8 cellular contexts compared by ENCODE assay signal in the genomic region with DNA sequence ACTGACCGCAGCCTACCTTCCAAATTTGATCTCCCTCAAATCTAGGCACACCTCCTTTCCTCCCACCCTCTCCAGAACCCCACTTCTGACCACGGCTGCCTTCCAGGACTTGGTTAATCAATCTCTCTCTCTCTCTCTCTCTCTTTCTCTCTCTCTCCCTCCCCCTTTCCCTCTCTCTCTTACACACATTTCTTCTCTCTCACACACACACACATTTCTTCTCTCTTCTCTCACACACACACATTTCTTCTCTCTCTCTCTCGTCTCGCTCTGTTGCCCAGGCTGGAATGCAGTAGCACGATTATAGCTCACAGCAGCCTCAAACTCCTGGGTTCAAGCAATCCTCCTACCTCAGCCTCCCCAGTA. TPM values are rescaled to one million over a fixed set of nuclear protein-coding genes. Genes with fewer than 3 reads are reported as not detected.
A peak's percentile ranks its signal among the peaks of the same experiment; 100 is the strongest.
DNase-seq lines count a peak whose midpoint lies in the region; ATAC-seq, FAIRE-seq and TF ChIP-seq lines count a peak whose summit lies in the region.

No MANE protein-coding gene starts in this region.

- H3K9ac ChIP-seq in OCI-LY3 (ENCODE audit: low read length) (peak overlapping the region; percentile 92), rectal smooth muscle tissue (ENCODE audit: low read length) (peak overlapping the region; percentile 94)

- ATAC-seq in GM19395 (IDR thresholded peaks at IDR 0.05; ENCODE audit: unreplicated experiment) = peak; percentile 37
- ATAC-seq in GM19397 (IDR thresholded peaks at IDR 0.05; ENCODE audit: unreplicated experiment) = no peak

- H3K4me2 ChIP-seq in OCI-LY3 (ENCODE audit: low read length) = peak overlapping the region; percentile 67

- no peak for TF ChIP-seq CTCF in OCI-LY3 (IDR thresholded peaks at IDR 0.05; ENCODE audit: low read depth, low read length)
- TF ChIP-seq CTCF in esophagus muscularis mucosa (IDR thresholded peaks at IDR 0.05) = peak in 2 of 3 experiments; percentile 2 to 7

- H3K9me3 ChIP-seq in OCI-LY3 (ENCODE audit: insufficient read depth, low read length) = no peaks in the 10 kb centered on the region
- H3K9me3 ChIP-seq in esophagus muscularis mucosa = no peaks in the 10 kb centered on the region

- 15% methylated on average over 5 of the region's 5 CpGs for WGBS in esophagus muscularis mucosa

- H3K4me3 ChIP-seq in OCI-LY3 (ENCODE audit: low read length) (peak overlapping the region; percentile 94), esophagus muscularis mucosa (peak overlapping the region; percentile 73 to 98 (median 80)), rectal smooth muscle tissue (ENCODE audit: low read length) (peak overlapping the region; percentile 82)

- H3K27me3 ChIP-seq in OCI-LY3 (ENCODE audit: low read depth, low read length) (no peaks in the 10 kb centered on the region), esophagus muscularis mucosa (no peaks in the 10 kb centered on the region), rectal smooth muscle tissue (ENCODE audit: control insufficient read depth, insufficient read depth, low read length) (no peaks in the 10 kb centered on the region)

- peak overlapping the region; percentile 94 for H2AFZ ChIP-seq in OCI-LY3 (ENCODE audit: low read depth, low read length)

- no peak for TF ChIP-seq POLR2A in esophagus muscularis mucosa (IDR thresholded peaks at IDR 0.05; ENCODE audit: low read depth)

- TF ChIP-seq EP300 in esophagus muscularis mucosa (IDR thresholded peaks at IDR 0.05) = no peak

- FAIRE-seq in RCC 7860 (lab: Jason Lieb, UNC) = no peak

- intact Hi-C loops in esophagus muscularis mucosa (cut with DNase I) = loop anchor here (2.0 kb wide), 2 partner anchors 20 to 48 kb away; a partner anchor contains a TSS

- H3K36me3 ChIP-seq in OCI-LY3 (replicated peaks; ENCODE audit: low read depth, low read length) (no peaks in the 10 kb centered on the region), esophagus muscularis mucosa (no peaks in the 10 kb centered on the region), rectal smooth muscle tissue (ENCODE audit: control insufficient read depth, insufficient read depth, low read length) (no peaks in the 10 kb centered on the region)

- H3K4me1 ChIP-seq in OCI-LY3 (ENCODE audit: low read length) = peaks cover 21% of the 10 kb centered on the region
- peaks cover 27 to 46% (median 38%) of the 10 kb centered on the region in 4 donors for H3K4me1 ChIP-seq in esophagus muscularis mucosa
- H3K4me1 ChIP-seq in rectal smooth muscle tissue (ENCODE audit: control insufficient read depth, insufficient read depth, low read length) = peaks cover 7% of the 10 kb centered on the region

- H3K27ac ChIP-seq in OCI-LY3 (ENCODE audit: low read length) = peak overlapping the region; percentile 11; the same call in 1 of the 2 replicates
- peak overlapping the region; percentile 91 to 96 (median 95) for H3K27ac ChIP-seq in esophagus muscularis mucosa (replicated peaks in 1 of 4)
- H3K27ac ChIP-seq in rectal smooth muscle tissue (ENCODE audit: low read depth, low read length) = peak overlapping the region; percentile 83

- H3K79me2 ChIP-seq in OCI-LY3 (ENCODE audit: low read length) = peaks cover 53% of the 10 kb centered on the region

- peaks cover 12% of the 10 kb centered on the region for H4K20me1 ChIP-seq in OCI-LY3 (ENCODE audit: insufficient read depth, low read length)

- DNase-seq in esophagus muscularis mucosa (ENCODE audit: extremely low spot score) = no peak
- DNase-seq in RCC 7860 (ENCODE audit: low spot score) = no peak
- no peak for DNase-seq in T-helper 9 cell
- no peak for DNase-seq in ureter (ENCODE audit: low spot score)

RNA-seq across cellular contexts. Expression of a gene that starts 0.5 kb away (rescaled TPM):
- total RNA-seq in esophagus muscularis mucosa (10 to 100 TPM; 21.4 to 49.4 (median 43.7) TPM), ureter (35.9 TPM)

RNA-seq across cellular contexts. Expression of a gene that starts 20.4 kb away (rescaled TPM):
- total RNA-seq in esophagus muscularis mucosa (10 to 100 TPM; 10.7 to 28.2 (median 21.8) TPM), ureter (17.2 TPM)

RNA-seq across cellular contexts. Expression of a gene that starts 48.1 kb away (rescaled TPM):
- total RNA-seq in esophagus muscularis mucosa = 100 to 1,000 TPM in 2 of 4 donors, 10 to 100 TPM in 2; 52.3 to 144 (median 103) TPM
- 92.9 TPM for total RNA-seq in ureter

Comparison
In these comparisons a context has a peak if more than half of its experiments do, and no peak if none do; other contexts are left out.
1. H3K27ac ChIP-seq: peak in every context shown above with its lines; median percentile 95 in esophagus muscularis mucosa; 83 in rectal smooth muscle tissue; 11 in OCI-LY3.